ENCODE assay signal across 18 cellular contexts in the genomic region with DNA sequence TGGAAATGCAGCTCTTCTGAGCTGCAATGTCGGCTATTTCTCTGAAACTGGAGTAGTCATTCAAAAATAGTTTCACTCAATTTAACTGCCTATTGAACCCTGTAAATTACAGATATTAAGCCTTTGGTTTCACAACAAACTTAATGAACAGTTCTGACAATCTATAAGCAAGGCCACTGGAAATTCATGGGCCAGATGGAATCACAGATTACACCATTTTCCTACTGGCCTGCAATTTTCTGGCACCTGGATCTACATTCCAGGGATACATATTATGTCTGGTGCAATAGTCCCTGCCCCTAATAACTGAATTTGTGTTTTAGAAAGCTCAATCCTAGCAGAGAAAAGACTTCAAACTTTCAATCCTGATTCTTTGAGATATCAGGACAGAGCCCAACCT.
"Had no signal": no experiment of that assay in that cellular context is flagged by ENCODE, and none has a peak within 500 bp of the region (broad histone marks: within the 10 kb centered on the region; RNA-seq: fewer than 3 reads in every experiment).

No MANE protein-coding gene starts in this region.

- H3K4me3 ChIP-seq: hepatocyte, left ventricle myocardium inferior, ovary, SK-N-MC, stomach, thoracic aorta had no signal

- H3K27me3 Mint-ChIP-seq: effector memory CD8-positive, alpha-beta T cell had no signal

- H3K27ac ChIP-seq: epithelial cell of prostate, hepatocyte, left ventricle myocardium inferior, ovary, SK-N-MC, stomach, thoracic aorta had no signal

- H3K36me3 Mint-ChIP-seq: memory B cell had no signal

- H3K27me3 ChIP-seq: hepatocyte, ovary, stomach had no signal

- H3K4me3 Mint-ChIP-seq: dendritic cell treated with granulocyte-macrophage colony-stimulating factor and Interleukin-4, amounts not matched to agents 40 ng/mL and 50 ng/mL, for 4 days; effector memory CD8-positive, alpha-beta T cell; memory B cell; neural crest cell had no signal

- H3K4me1 Mint-ChIP-seq: memory B cell had no signal

- H3K36me3 ChIP-seq: left ventricle myocardium inferior, ovary, stomach, thoracic aorta had no signal

- H3K9me3 ChIP-seq: left ventricle myocardium inferior, ovary, stomach, thoracic aorta had no signal

- ATAC-seq: activated CD4-positive, CD25-positive, alpha-beta regulatory T cell treated with anti-CD3 and anti-CD28 coated beads, Interleukin-2, amount 50 U/mL, for 24 hours had no signal

- H3K27ac Mint-ChIP-seq: dendritic cell treated with granulocyte-macrophage colony-stimulating factor and Interleukin-4, amounts not matched to agents 40 ng/mL and 50 ng/mL, for 4 days; memory B cell had no signal

- H3K9me3 Mint-ChIP-seq: dendritic cell treated with granulocyte-macrophage colony-stimulating factor and Interleukin-4, amounts not matched to agents 40 ng/mL and 50 ng/mL, for 4 days; effector memory CD8-positive, alpha-beta T cell; memory B cell; neural crest cell had no signal

- DNase-seq: activated naive CD4-positive, alpha-beta T cell; activated T-cell treated with anti-CD3 and anti-CD28 coated beads, Interleukin-2, amount 50 U/mL, for 1 hour; anterior cingulate cortex; cerebellar nuclear complex; effector memory CD8-positive, alpha-beta T cell; kidney; left ventricle myocardium inferior; ovary; stimulated activated CD4-positive, alpha-beta T cell treated with anti-CD3 and anti-CD28 coated beads, Interleukin-2, amount 100 ng/mL, for 48 hours; stomach had no signal

- H3K4me1 ChIP-seq: left ventricle myocardium inferior, stomach had no signal
